9 cellular contexts compared by ENCODE assay signal in the genomic region with DNA sequence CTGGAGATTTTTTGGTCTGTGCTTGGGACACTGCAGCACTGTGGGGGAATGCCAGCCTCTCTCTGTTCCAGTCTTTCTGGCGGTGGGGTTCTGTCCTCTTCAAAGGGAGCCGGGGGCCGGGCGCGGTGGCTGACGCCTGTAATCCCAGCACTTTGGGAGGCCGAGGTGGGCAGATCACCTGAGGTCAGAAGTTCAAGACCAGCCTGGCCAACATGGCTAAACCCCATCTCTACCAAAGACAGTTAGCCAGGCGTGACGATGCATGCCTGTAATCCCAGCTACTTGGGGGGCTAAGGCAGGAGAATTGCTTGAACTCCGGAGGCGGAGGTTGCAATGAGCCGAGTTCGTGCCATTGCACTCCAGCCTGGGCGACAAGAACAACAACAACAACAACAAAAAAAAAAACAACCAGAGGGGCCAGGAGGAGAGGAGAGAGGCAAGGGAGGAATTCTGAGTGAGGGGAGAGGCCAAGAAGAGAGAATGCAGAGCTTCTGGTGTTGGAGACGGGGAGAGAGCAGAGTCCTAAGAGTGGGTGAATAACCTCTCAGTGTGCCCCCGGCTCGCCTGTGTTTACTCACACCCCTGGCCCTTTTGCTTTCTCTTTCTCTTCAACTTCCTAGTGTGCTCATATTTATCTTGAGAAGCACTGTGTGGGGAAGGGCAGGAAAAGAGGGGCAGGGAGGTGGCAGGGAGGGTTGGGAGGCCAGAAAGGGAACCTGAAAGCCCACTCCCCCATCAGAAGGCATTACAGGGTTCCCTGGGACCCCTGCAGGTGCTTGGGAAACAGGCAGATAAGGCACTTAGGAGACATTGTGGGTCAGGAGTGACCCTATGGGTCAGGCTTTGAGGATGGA. TPM values are rescaled to one million over a fixed set of nuclear protein-coding genes. Genes with fewer than 3 reads are reported as not detected.
A peak's percentile ranks its signal among the peaks of the same experiment; 100 is the strongest.
DNase-seq lines count a peak whose midpoint lies in the region; ATAC-seq and TF ChIP-seq lines count a peak whose summit lies in the region.
"Had no signal": no experiment of that assay in that cellular context is flagged by ENCODE, and none has a peak within 500 bp of the region (broad histone marks: within the 10 kb centered on the region; RNA-seq: fewer than 3 reads in every experiment).

No MANE protein-coding gene starts in this region.

- H4K20me1 ChIP-seq in GM23338 (replicated peaks; ENCODE audit: insufficient read depth) = peaks cover 39% of the 10 kb centered on the region

- TF ChIP-seq CTCF in GM23338 (conservative IDR thresholded peaks at IDR 0.05; ENCODE audit: low read depth in 2 of 2) (no peak), esophagus squamous epithelium (IDR thresholded peaks at IDR 0.05) (no peak)

- H3K4me3 ChIP-seq in GM23338 = peak overlapping the region; percentile 93
- H3K4me3 ChIP-seq in esophagus squamous epithelium = peak overlapping the region in 2 of 4 donors; percentile 24 to 80

- peaks cover 59% of the 10 kb centered on the region for H3K79me2 ChIP-seq in GM23338 (replicated peaks; ENCODE audit: insufficient read depth)

- H3K27me3 Mint-ChIP-seq in GM23338 (ENCODE audit: insufficient read depth, low read depth, poor library complexity) = peaks cover 37% of the 10 kb centered on the region

- WGBS in esophagus squamous epithelium, 2 donors = 21 to 38% methylated on average over 8 to 17 of the region's 17 CpGs

- H3K4me2 ChIP-seq in GM23338 = peak overlapping the region; percentile 99

- intact Hi-C loops in esophagus squamous epithelium (cut with DNase I) = no loop called here

- H3K36me3 ChIP-seq in GM23338 (ENCODE audit: insufficient read depth) = peaks cover 5% of the 10 kb centered on the region
- no peaks in the 10 kb centered on the region for H3K36me3 ChIP-seq in esophagus squamous epithelium

- no peak overlapping the region for H2AFZ ChIP-seq in GM23338
- H2AFZ ChIP-seq: parathyroid adenoma had no signal

- TF ChIP-seq POLR2A in esophagus squamous epithelium (IDR thresholded peaks at IDR 0.05) = peak in 1 of 4 donors; percentile 44

- H3K4me3 Mint-ChIP-seq in GM23338 = peak overlapping the region; percentile 100

- peak overlapping the region; percentile 49; the same call in 1 of the 2 replicates for H3K27ac Mint-ChIP-seq in GM23338

- H3K9me3 Mint-ChIP-seq in GM23338 = peaks cover 13% of the 10 kb centered on the region

- no peaks in the 10 kb centered on the region for H3K27me3 ChIP-seq in GM23338 (ENCODE audit: insufficient read depth)
- no peaks in the 10 kb centered on the region for H3K27me3 ChIP-seq in esophagus squamous epithelium

- peaks cover 68% of the 10 kb centered on the region for H3K36me3 Mint-ChIP-seq in GM23338 (ENCODE audit: low read depth)

- peaks cover 48% of the 10 kb centered on the region for H3F3A ChIP-seq in GM23338 (replicated peaks; ENCODE audit: low read depth)

- peak overlapping the region; percentile 66; the same call in 1 of the 2 replicates for H3K27ac ChIP-seq in GM23338 (ENCODE audit: low read depth)
- peak overlapping the region; percentile 92 to 97 (median 95) for H3K27ac ChIP-seq in esophagus squamous epithelium
- H3K27ac ChIP-seq: parathyroid adenoma had no signal

- peaks cover 37% of the 10 kb centered on the region for H3K4me1 Mint-ChIP-seq in GM23338

- no peak for DNase-seq in GM23338 (ENCODE audit: low spot score)
- peak; percentile 46 for DNase-seq in UCSD-AML1 (lab: John Stamatoyannopoulos, UW; ENCODE audit: unreplicated experiment)
- DNase-seq in esophagus squamous epithelium (lab: John Stamatoyannopoulos, UW) = no peak
- peak; percentile 37 to 53 for DNase-seq in stimulated activated CD4-positive, alpha-beta T cell treated with anti-CD3 and anti-CD28 coated beads, Interleukin-2, amount 100 ng/mL, for 24 hours
- DNase-seq in DMS79 (lab: John Stamatoyannopoulos, UW) = no peak
- DNase-seq in NCI-H82 (lab: John Stamatoyannopoulos, UW) = no peak
- no peak for DNase-seq in SHP77 (lab: John Stamatoyannopoulos, UW)

- H3K4me1 ChIP-seq in GM23338 (ENCODE audit: insufficient read depth) (peaks cover 41% of the 10 kb centered on the region), esophagus squamous epithelium (peaks cover 39 to 73% (median 43%) of the 10 kb centered on the region in 3 donors)
- H3K4me1 ChIP-seq: parathyroid adenoma had no signal

- H3K9me3 ChIP-seq in esophagus squamous epithelium = no peaks in the 10 kb centered on the region

- H3K9me2 ChIP-seq in GM23338 (ENCODE audit: insufficient read depth) = no peaks in the 10 kb centered on the region

- no peak for ATAC-seq in GM23338
- ATAC-seq in GM19467 (IDR thresholded peaks at IDR 0.05; ENCODE audit: unreplicated experiment) = no peak

TF ChIP-seq in GM23338, 12 proteins besides CTCF, POLR2A, EP300 and RAD21 (continues in another document):
- no peak for TF ChIP-seq POLR2AphosphoS5 (IDR thresholded peaks at IDR 0.05; ENCODE audit: low read depth)
- no peak for TF ChIP-seq EZH2 (IDR thresholded peaks at IDR 0.05; ENCODE audit: low read depth, unreplicated experiment)
- no peak for TF ChIP-seq ZNF114 (CRISPR knock-in tag; IDR thresholded peaks at IDR 0.05)
- TF ChIP-seq, protein P1, sequence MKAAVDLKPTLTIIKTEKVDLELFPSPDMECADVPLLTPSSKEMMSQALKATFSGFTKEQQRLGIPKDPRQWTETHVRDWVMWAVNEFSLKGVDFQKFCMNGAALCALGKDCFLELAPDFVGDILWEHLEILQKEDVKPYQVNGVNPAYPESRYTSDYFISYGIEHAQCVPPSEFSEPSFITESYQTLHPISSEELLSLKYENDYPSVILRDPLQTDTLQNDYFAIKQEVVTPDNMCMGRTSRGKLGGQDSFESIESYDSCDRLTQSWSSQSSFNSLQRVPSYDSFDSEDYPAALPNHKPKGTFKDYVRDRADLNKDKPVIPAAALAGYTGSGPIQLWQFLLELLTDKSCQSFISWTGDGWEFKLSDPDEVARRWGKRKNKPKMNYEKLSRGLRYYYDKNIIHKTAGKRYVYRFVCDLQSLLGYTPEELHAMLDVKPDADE (IDR thresholded peaks at IDR 0.05) = no peak
- TF ChIP-seq STAT1 (IDR thresholded peaks at IDR 0.05; ENCODE audit: unreplicated experiment) = no peak
- no peak for TF ChIP-seq EZH2phosphoT487 (IDR thresholded peaks at IDR 0.05; ENCODE audit: unreplicated experiment)
- TF ChIP-seq, protein P2, sequence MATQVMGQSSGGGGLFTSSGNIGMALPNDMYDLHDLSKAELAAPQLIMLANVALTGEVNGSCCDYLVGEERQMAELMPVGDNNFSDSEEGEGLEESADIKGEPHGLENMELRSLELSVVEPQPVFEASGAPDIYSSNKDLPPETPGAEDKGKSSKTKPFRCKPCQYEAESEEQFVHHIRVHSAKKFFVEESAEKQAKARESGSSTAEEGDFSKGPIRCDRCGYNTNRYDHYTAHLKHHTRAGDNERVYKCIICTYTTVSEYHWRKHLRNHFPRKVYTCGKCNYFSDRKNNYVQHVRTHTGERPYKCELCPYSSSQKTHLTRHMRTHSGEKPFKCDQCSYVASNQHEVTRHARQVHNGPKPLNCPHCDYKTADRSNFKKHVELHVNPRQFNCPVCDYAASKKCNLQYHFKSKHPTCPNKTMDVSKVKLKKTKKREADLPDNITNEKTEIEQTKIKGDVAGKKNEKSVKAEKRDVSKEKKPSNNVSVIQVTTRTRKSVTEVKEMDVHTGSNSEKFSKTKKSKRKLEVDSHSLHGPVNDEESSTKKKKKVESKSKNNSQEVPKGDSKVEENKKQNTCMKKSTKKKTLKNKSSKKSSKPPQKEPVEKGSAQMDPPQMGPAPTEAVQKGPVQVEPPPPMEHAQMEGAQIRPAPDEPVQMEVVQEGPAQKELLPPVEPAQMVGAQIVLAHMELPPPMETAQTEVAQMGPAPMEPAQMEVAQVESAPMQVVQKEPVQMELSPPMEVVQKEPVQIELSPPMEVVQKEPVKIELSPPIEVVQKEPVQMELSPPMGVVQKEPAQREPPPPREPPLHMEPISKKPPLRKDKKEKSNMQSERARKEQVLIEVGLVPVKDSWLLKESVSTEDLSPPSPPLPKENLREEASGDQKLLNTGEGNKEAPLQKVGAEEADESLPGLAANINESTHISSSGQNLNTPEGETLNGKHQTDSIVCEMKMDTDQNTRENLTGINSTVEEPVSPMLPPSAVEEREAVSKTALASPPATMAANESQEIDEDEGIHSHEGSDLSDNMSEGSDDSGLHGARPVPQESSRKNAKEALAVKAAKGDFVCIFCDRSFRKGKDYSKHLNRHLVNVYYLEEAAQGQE (IDR thresholded peaks at IDR 0.05; ENCODE audit: unreplicated experiment) = no peak
- TF ChIP-seq CREB1 (CRISPR knock-in tag; IDR thresholded peaks at IDR 0.05; ENCODE audit: low read depth) = no peak
- TF ChIP-seq ZNF331 (CRISPR knock-in tag; IDR thresholded peaks at IDR 0.05; ENCODE audit: low read depth) = no peak
- TF ChIP-seq NANOG (IDR thresholded peaks at IDR 0.05; ENCODE audit: borderline replicate concordance) = no peak

RNA-seq across cellular contexts. Expression of a gene that starts 3.2 kb away (rescaled TPM):
- 949 and 964 TPM in 2 replicates for total RNA-seq in GM23338 (2014; rRNA removed; shearing (Covaris generic))
- polyA plus RNA-seq in GM23338 (2016; fragmentation: Nextera tagmentation; extraction: Ambion mirVana) = 1,113 and 1,261 TPM in 2 replicates
- 100 to 1,000 TPM in 3 of 4 donors, 10 to 100 TPM in 1; 83.5 to 253 (median 215) TPM for total RNA-seq in esophagus squamous epithelium

RNA-seq across cellular contexts. Expression of a gene that starts 16.4 kb away (rescaled TPM):
- total RNA-seq in GM23338 (2014; rRNA removed; shearing (Covaris generic)) = 16.3 and 17.7 TPM in 2 replicates
- 6.2 and 6.7 TPM in 2 replicates for polyA plus RNA-seq in GM23338 (2016; fragmentation: Nextera tagmentation; extraction: Ambion mirVana)
- total RNA-seq in esophagus squamous epithelium = 1 to 10 TPM; 2.3 to 6.2 (median 3.2) TPM

RNA-seq across cellular contexts. Expression of a gene that starts 29.2 kb away (rescaled TPM):
- 68.4 and 78.3 TPM in 2 replicates for total RNA-seq in GM23338 (2014; rRNA removed; shearing (Covaris generic))
- polyA plus RNA-seq in GM23338 (2016; fragmentation: Nextera tagmentation; extraction: Ambion mirVana) = 48.7 and 51.5 TPM in 2 replicates
- total RNA-seq in esophagus squamous epithelium = 10 to 100 TPM; 39.7 to 65.9 (median 54.4) TPM

RNA-seq across cellular contexts. Expression of a gene that starts 38.1 kb away (rescaled TPM):
- 54.1 and 57.9 TPM in 2 replicates for total RNA-seq in GM23338 (2014; rRNA removed; shearing (Covaris generic))
- 47.5 and 50.3 TPM in 2 replicates for polyA plus RNA-seq in GM23338 (2016; fragmentation: Nextera tagmentation; extraction: Ambion mirVana)
- 10 to 100 TPM; 51.5 to 99.4 (median 77.1) TPM for total RNA-seq in esophagus squamous epithelium

Comparison
In these comparisons a context has a peak if more than half of its experiments do, and no peak if none do; other contexts are left out.
1. DNase-seq: peak in UCSD-AML1 (single experiment) and stimulated activated CD4-positive, alpha-beta T cell treated with anti-CD3 and anti-CD28 coated beads, Interleukin-2, amount 100 ng/mL, for 24 hours (2 of 2); none in GM23338 (single experiment), esophagus squamous epithelium (single experiment), DMS79 (single experiment), NCI-H82 (single experiment) and SHP77 (0 of 2).